Comparison of ENCODE assay signal across 19 cellular contexts in the genomic region with DNA sequence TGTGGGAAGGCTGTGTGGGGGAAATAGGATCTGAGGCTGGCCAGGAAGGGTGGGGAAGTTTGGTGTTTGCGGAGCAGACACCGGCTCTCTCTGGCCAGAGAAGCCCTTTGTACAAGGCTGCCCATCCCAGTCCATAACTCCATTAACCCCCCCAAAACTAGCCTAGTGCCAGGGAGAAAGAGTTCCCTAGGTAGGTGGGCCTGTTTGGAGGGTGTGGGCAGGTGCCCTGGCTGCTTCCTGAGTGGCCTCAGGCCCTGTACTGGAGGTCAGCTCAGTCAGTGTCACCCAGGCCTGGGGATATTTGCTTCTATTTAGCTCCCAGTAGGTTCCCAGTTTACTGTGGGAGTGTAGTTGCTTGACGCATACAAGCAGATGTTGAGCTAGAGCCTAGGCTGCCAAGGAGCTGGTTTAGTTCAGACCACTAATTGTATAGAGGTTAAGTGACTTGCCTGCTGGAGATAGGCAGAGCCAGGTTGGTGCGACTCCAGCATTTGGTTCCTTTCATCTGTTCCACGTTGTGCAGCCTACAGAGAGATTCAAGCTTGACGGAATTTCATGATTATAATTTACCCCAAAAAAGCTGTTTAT. TPM values are rescaled to one million over a fixed set of nuclear protein-coding genes. Genes with fewer than 3 reads are reported as not detected.
A peak's percentile ranks its signal among the peaks of the same experiment; 100 is the strongest.
DNase-seq lines count a peak whose midpoint lies in the region; ATAC-seq and TF ChIP-seq lines count a peak whose summit lies in the region.
"Had no signal": no experiment of that assay in that cellular context is flagged by ENCODE, and none has a peak within 500 bp of the region (broad histone marks: within the 10 kb centered on the region; RNA-seq: fewer than 3 reads in every experiment).

No MANE protein-coding gene starts in this region.

- H3K27me3 Mint-ChIP-seq in endodermal cell (ENCODE audit: insufficient read depth), result no peaks in the 10 kb centered on the region
- H3K27me3 Mint-ChIP-seq in activated T-cell treated with anti-CD3 and anti-CD28 coated beads, Interleukin-2, amount 50 U/mL, for 4 hours (ENCODE audit: low read depth), result peaks cover 23% of the 10 kb centered on the region

- ATAC-seq in psoas muscle (peak in 3 of 4 donors; percentile 20 to 35 (median 29)), left cardiac atrium (no peak), aorta (ENCODE audit: low FRiP score) (no peak)
- ATAC-seq in activated T-cell treated with anti-CD3 and anti-CD28 coated beads, Interleukin-2, amount 50 U/mL, for 4 hours, result no peak
- ATAC-seq: A549, GM12878 had no signal

- H3K4me1 ChIP-seq in endodermal cell (ENCODE audit: control insufficient read depth, insufficient read depth, low read length), result peaks cover 15% of the 10 kb centered on the region
- peaks cover 39% of the 10 kb centered on the region for H3K4me1 ChIP-seq in psoas muscle
- no peaks in the 10 kb centered on the region for H3K4me1 ChIP-seq in aorta (ENCODE audit: control insufficient read depth in 1 of 2, insufficient read depth in 2 of 2, low read length in 2 of 2)
- H3K4me1 ChIP-seq: Caco-2, HAP-1 had no signal

- H3K36me3 ChIP-seq in endodermal cell (ENCODE audit: control insufficient read depth, insufficient read depth, low read length) (peaks cover 32% of the 10 kb centered on the region), psoas muscle (ENCODE audit: insufficient read depth in 1 of 2, low read depth in 1 of 2) (no peaks in the 10 kb centered on the region), aorta (ENCODE audit: control insufficient read depth in 1 of 2, insufficient read depth in 2 of 2, low read length in 1 of 2) (no peaks in the 10 kb centered on the region)
- H3K36me3 ChIP-seq: HAP-1 had no signal

- H3K9me3 ChIP-seq in endodermal cell (ENCODE audit: control insufficient read depth, low read length) (peaks cover 9% of the 10 kb centered on the region), psoas muscle (no peaks in the 10 kb centered on the region), aorta (ENCODE audit: control insufficient read depth, low read length) (no peaks in the 10 kb centered on the region)
- H3K9me3 ChIP-seq: A549, Caco-2, HAP-1 had no signal

- H3K27me3 ChIP-seq in endodermal cell (ENCODE audit: control insufficient read depth, insufficient read depth, low read length, poor library complexity, severe bottlenecking) (no peaks in the 10 kb centered on the region), psoas muscle (ENCODE audit: insufficient read depth in 3 of 3, low read length in 2 of 3) (no peaks in the 10 kb centered on the region), aorta (ENCODE audit: control insufficient read depth in 1 of 2, insufficient read depth in 2 of 2, low read length in 1 of 2) (no peaks in the 10 kb centered on the region)

- H3K9me3 Mint-ChIP-seq in endodermal cell, result peaks cover 6% of the 10 kb centered on the region
- H3K9me3 Mint-ChIP-seq in activated T-cell treated with anti-CD3 and anti-CD28 coated beads, Interleukin-2, amount 50 U/mL, for 4 hours, result no peaks in the 10 kb centered on the region
- H3K9me3 Mint-ChIP-seq: CD4-positive, alpha-beta T cell had no signal

- TF ChIP-seq CTCF in endodermal cell (conservative IDR thresholded peaks at IDR 0.05), result no peak
- TF ChIP-seq CTCF in psoas muscle (IDR thresholded peaks at IDR 0.05), result no peak

- H3K4me3 Mint-ChIP-seq in endodermal cell, result no peak overlapping the region
- H3K4me3 Mint-ChIP-seq in activated T-cell treated with anti-CD3 and anti-CD28 coated beads, Interleukin-2, amount 50 U/mL, for 4 hours, result no peak overlapping the region
- H3K4me3 Mint-ChIP-seq: CD4-positive, alpha-beta T cell had no signal

- peaks cover 48% of the 10 kb centered on the region for H3K4me1 Mint-ChIP-seq in endodermal cell
- H3K4me1 Mint-ChIP-seq in activated T-cell treated with anti-CD3 and anti-CD28 coated beads, Interleukin-2, amount 50 U/mL, for 4 hours (ENCODE audit: low read depth), result no peaks in the 10 kb centered on the region

- H3K4me3 ChIP-seq in endodermal cell (ENCODE audit: low read length) (no peak overlapping the region), psoas muscle (no peak overlapping the region), aorta (ENCODE audit: low read length in 2 of 2) (no peak overlapping the region)
- H3K4me3 ChIP-seq: A549, GM12878, GM23248, HAP-1 had no signal

- DNase-seq in DMS 273 (lab: John Stamatoyannopoulos, UW; ENCODE audit: unreplicated experiment), result peak; percentile 80
- DNase-seq in LHCN-M2 (ENCODE audit: low read depth), result peak; percentile 27
- DNase-seq in endodermal cell, result peak; percentile 39
- DNase-seq in psoas muscle, result no peak
- DNase-seq in left cardiac atrium, result no peak
- no peak for DNase-seq in activated T-cell treated with anti-CD3 and anti-CD28 coated beads, Interleukin-2, amount 50 U/mL, for 4 hours
- no peak for DNase-seq in aorta
- DNase-seq: Caco-2; CD4-positive, alpha-beta T cell; GM23248; NCI-H1930; NCI-H446; NCI-H526 treated with DMSO at 0.1 percent for 48 hours; OCI-M1; SHP77 had no signal

- no peak overlapping the region for H3K27ac ChIP-seq in endodermal cell (ENCODE audit: low read depth, low read length)
- no peak overlapping the region for H3K27ac ChIP-seq in psoas muscle
- no peak overlapping the region for H3K27ac ChIP-seq in aorta (ENCODE audit: low read depth in 1 of 2, low read length in 2 of 2)
- H3K27ac ChIP-seq: A549, GM23248 had no signal

- 92 to 95% methylated on average over 4 of the region's 6 CpGs for WGBS in endodermal cell (ENCODE audit: insufficient coverage in 1 of 2, insufficient read length in 1 of 2), 2 experiments
- 53 to 73% (median 64%) methylated on average over 6 of the region's 6 CpGs for WGBS in psoas muscle, 3 donors
- 88 to 89% methylated on average over 6 of the region's 6 CpGs for WGBS in aorta, 2 donors

- peaks cover 15% of the 10 kb centered on the region for H3K36me3 Mint-ChIP-seq in endodermal cell (ENCODE audit: low read depth)
- no peaks in the 10 kb centered on the region for H3K36me3 Mint-ChIP-seq in activated T-cell treated with anti-CD3 and anti-CD28 coated beads, Interleukin-2, amount 50 U/mL, for 4 hours (ENCODE audit: insufficient read depth)

- no peak overlapping the region for H3K27ac Mint-ChIP-seq in endodermal cell
- H3K27ac Mint-ChIP-seq: CD4-positive, alpha-beta T cell had no signal

- H3K9ac ChIP-seq in endodermal cell (ENCODE audit: extremely low read depth, low read length, poor library complexity, severe bottlenecking), result no peak overlapping the region
- H3K9ac ChIP-seq: GM23248 had no signal

- intact Hi-C loops in psoas muscle (cut with DNase I), result loop anchor here in 1 of 2 donors (5.0 to 10.0 kb wide), 2 partner anchors 41 to 46 kb away; no protein-coding TSS in a partner anchor
- intact Hi-C loops in left cardiac atrium (cut with DNase I), result no loop called here
- intact Hi-C loops in aorta (cut with DNase I), result no loop called here

RNA-seq across cellular contexts. Expression of gene GREB1, which starts 2.9 kb away (rescaled TPM):
- 0.38 and 0.57 TPM in 2 replicates for total RNA-seq in LHCN-M2 (2014; rRNA removed)
- 0.29 TPM for polyA plus RNA-seq in LHCN-M2 (2012)
- total RNA-seq in endodermal cell, result 100 to 1,000 TPM in 1 of 2 donors, 10 to 100 TPM in 1; 86.4 to 106 TPM
- polyA plus RNA-seq in endodermal cell (2013, experiment 1 of 2), result 37.0 TPM
- 37.3 TPM for polyA plus RNA-seq in endodermal cell (2013, experiment 2 of 2)
- 10 to 100 TPM in 2 of 4 donors, 1 to 10 TPM in 2; 1.7 to 17.5 (median 11.4) TPM for total RNA-seq in psoas muscle
- polyA plus RNA-seq in psoas muscle, result 1 to 10 TPM; 1.3 to 3.2 (median 2.1) TPM
- 1 to 10 TPM; 7.2 to 9.6 TPM for total RNA-seq in left cardiac atrium
- total RNA-seq in activated T-cell treated with anti-CD3 and anti-CD28 coated beads, Interleukin-2, amount 50 U/mL, for 4 hours, result under 1 TPM; 0.32 to 0.33 (median 0.33) TPM
- total RNA-seq in aorta, result 1 to 10 TPM; 7.2 to 8.6 TPM
- polyA plus RNA-seq in aorta, result under 1 TPM in 1 of 2 donors, not detected in 1; 0.13 TPM
- total RNA-seq: GM23248 had no signal
- polyA plus RNA-seq: BJ, GM23248 had no signal

Comparison
In these comparisons a context has a peak if more than half of its experiments do, and no peak if none do; other contexts are left out.
1. DNase-seq: peak in DMS 273 (single experiment), LHCN-M2 (single experiment) and endodermal cell (single experiment); none in psoas muscle (0 of 2), left cardiac atrium (single experiment), activated T-cell treated with anti-CD3 and anti-CD28 coated beads, Interleukin-2, amount 50 U/mL, for 4 hours (single experiment) and aorta (0 of 2).
2. ATAC-seq: peak in psoas muscle (3 of 4); none in left cardiac atrium (0 of 2), activated T-cell treated with anti-CD3 and anti-CD28 coated beads, Interleukin-2, amount 50 U/mL, for 4 hours (0 of 2) and aorta (single experiment).
3. RNA of gene GREB1, which starts 2.9 kb away (total RNA-seq): 86.4 to 106 TPM in endodermal cell; 1.7 to 17.5 TPM in psoas muscle, 7.2 to 9.6 TPM in left cardiac atrium, 7.2 to 8.6 TPM in aorta, 0.38 to 0.57 TPM in LHCN-M2 and 0.32 to 0.33 TPM in activated T-cell treated with anti-CD3 and anti-CD28 coated beads, Interleukin-2, amount 50 U/mL, for 4 hours; every median in the first group is over 4 times any median in the second.